Comparison of ENCODE assay signal across 10 cellular contexts in genomic region chr1:2279210-2279639, GRCh38. TPM values are rescaled to one million over a fixed set of nuclear protein-coding genes. Genes with fewer than 3 reads are reported as not detected.
DNase-seq lines count a peak whose midpoint lies in the region; ATAC-seq, FAIRE-seq and TF ChIP-seq lines count a peak whose summit lies in the region.
"Had no signal": no experiment of that assay in that cellular context is flagged by ENCODE, and none has a peak within 500 bp of the region (broad histone marks: within the 10 kb centered on the region; RNA-seq: fewer than 3 reads in every experiment).

No MANE protein-coding gene starts in this region.

- H3K79me2 ChIP-seq in H1 (ENCODE audit: control insufficient read depth in 1 of 2, insufficient read depth in 2 of 2, low read length in 2 of 2), result peaks cover 0 to 68% of the 10 kb centered on the region in 2 experiments; a peak in 3 of 4 replicates

- no peak overlapping the region for H3K56ac ChIP-seq in H1 (replicated peaks; ENCODE audit: insufficient read length, low read depth, low read length)

- no peak overlapping the region for H2BK20ac ChIP-seq in H1 (ENCODE audit: low read length)

- POLR2A ChIA-PET in H1 (lab: Charles Lee; ENCODE audit: partially characterized antibody), result no interaction called here

- H3K18ac ChIP-seq in H1 (ENCODE audit: extremely low read depth, low read length), result peak overlapping the region; percentile 83

- no peak overlapping the region for H2AFZ ChIP-seq in H1 (ENCODE audit: low read length)

- peaks cover 10 to 25% of the 10 kb centered on the region in 2 experiments for H4K20me1 ChIP-seq in H1 (replicated peaks in 1 of 2; ENCODE audit: control insufficient read depth in 1 of 2, insufficient read depth in 2 of 2, low read length in 2 of 2)

- peak; percentile 95 for FAIRE-seq in H1 (lab: Jason Lieb, UNC)

- 4% methylated on average over 11 of the region's 13 CpGs; no CpG with 5 or more reads in 1 of the 2 experiments for WGBS in H1 (ENCODE audit: extremely low coverage in 1 of 2, insufficient coverage in 1 of 2, insufficient read length in 1 of 2, insufficient replicate concordance in 2 of 2, low coverage in 1 of 2, low lambda C conversion rate in 2 of 2, missing lambda C conversion rate in 1 of 2), 2 experiments
- 2 to 9% methylated on average over 10 to 13 of the region's 13 CpGs for WGBS in lung, 2 donors

- peak in 1 of 2 experiments; percentile 91; a peak in 1 of 3 replicates for TF ChIP-seq EP300 in H1 (IDR thresholded peaks at IDR 0.05; ENCODE audit: borderline replicate concordance in 1 of 2, low read depth in 2 of 2, low read length in 2 of 2)

- H3K27ac ChIP-seq in H1 (ENCODE audit: low read depth, low read length), result peak overlapping the region; percentile 78; the same call in 1 of the 2 replicates
- H3K27ac ChIP-seq in lung (ENCODE audit: low read depth in 1 of 2, low read length in 1 of 2), result peak overlapping the region in 1 of 2 donors; percentile 89
- H3K27ac ChIP-seq in thoracic aorta, result peak overlapping the region; percentile 34 to 76

- H2BK12ac ChIP-seq in H1 (ENCODE audit: low read depth, low read length), result 0 out of 2 replicates have a peak overlapping the region, but pooled peaks have one; percentile 27

- H2BK5ac ChIP-seq in H1 (ENCODE audit: low read depth, low read length), result peak overlapping the region; percentile 94

- H3K27me3 ChIP-seq in MG63 (no peaks in the 10 kb centered on the region), H1 (replicated peaks in 1 of 4; ENCODE audit: control insufficient read depth in 3 of 4, extremely low read depth in 1 of 4, insufficient read depth in 3 of 4, low read length in 3 of 4) (no peaks in the 10 kb centered on the region), lung (ENCODE audit: control insufficient read depth, insufficient read depth) (no peaks in the 10 kb centered on the region), thoracic aorta (replicated peaks; ENCODE audit: insufficient read depth) (no peaks in the 10 kb centered on the region)

- H3K9me3 ChIP-seq in MG63, result no peaks in the 10 kb centered on the region
- H3K9me3 ChIP-seq in H1 (ENCODE audit: insufficient read depth in 2 of 2, low read depth in 1 of 2, low read length in 1 of 2), result no peaks in the 10 kb centered on the region
- no peaks in the 10 kb centered on the region for H3K9me3 ChIP-seq in lung (ENCODE audit: control insufficient read depth in 2 of 2, insufficient read depth in 1 of 2, low read length in 1 of 2)
- no peaks in the 10 kb centered on the region for H3K9me3 ChIP-seq in thoracic aorta

- H3K9me3 Mint-ChIP-seq in activated naive CD4-positive, alpha-beta T cell treated with anti-CD3 and anti-CD28 coated beads, Interleukin-2, amount 50 U/mL, for 72 hours, result no peaks in the 10 kb centered on the region
- H3K9me3 Mint-ChIP-seq: memory B cell had no signal

- peak overlapping the region; percentile 31 for H4K5ac ChIP-seq in H1 (ENCODE audit: insufficient read length, low read depth, low read length)

- H3K23ac ChIP-seq in H1 (ENCODE audit: insufficient read length), result no peak overlapping the region

- H3K36me3 Mint-ChIP-seq in activated naive CD4-positive, alpha-beta T cell treated with anti-CD3 and anti-CD28 coated beads, Interleukin-2, amount 50 U/mL, for 72 hours, result peaks cover 5 to 12% of the 10 kb centered on the region in 2 donors
- H3K36me3 Mint-ChIP-seq: memory B cell had no signal

- H3K4ac ChIP-seq in H1 (replicated peaks; ENCODE audit: insufficient read length, low read depth, low read length), result no peak overlapping the region

- H3K79me1 ChIP-seq in H1 (ENCODE audit: low read depth, low read length), result peaks cover 27% of the 10 kb centered on the region

- DNase-seq in MG63 (peak; percentile 55), H1 (ENCODE audit: low read depth in 1 of 2, low spot score in 2 of 2) (peak; percentile 88 to 93), lung (ENCODE audit: low spot score) (peak; percentile 66), thoracic aorta (ENCODE audit: low spot score) (no peak)
- DNase-seq in effector CD8-positive, alpha-beta T cell (lab: John Stamatoyannopoulos, UW), result no peak
- no peak for DNase-seq in activated naive CD4-positive, alpha-beta T cell treated with anti-CD3 and anti-CD28 coated beads, Interleukin-2, amount 50 U/mL, for 72 hours (ENCODE audit: low spot score in 2 of 2)
- DNase-seq in stimulated activated CD4-positive, alpha-beta T cell treated with anti-CD3 and anti-CD28 coated beads, Interleukin-15, amount 100 ng/mL, for 24 hours, result no peak
- DNase-seq: SIG-M5 had no signal

- peak overlapping the region; percentile 54 to 59 for H3K4me2 ChIP-seq in H1 (ENCODE audit: insufficient read depth in 1 of 2, low read depth in 2 of 2, low read length in 2 of 2)

- peak overlapping the region; percentile 85; the same call in 1 of the 2 replicates for H4K8ac ChIP-seq in H1 (ENCODE audit: extremely low read depth, insufficient read depth, low read length)

- H3K23me2 ChIP-seq in H1 (ENCODE audit: low read depth, low read length), result no peaks in the 10 kb centered on the region

- H3K14ac ChIP-seq in H1 (ENCODE audit: insufficient read length), result no peak overlapping the region

- 0 out of 2 replicates have a peak overlapping the region, but pooled peaks have one; percentile 83 for H2BK15ac ChIP-seq in H1 (ENCODE audit: low read length)

- peak overlapping the region in 1 of 4 experiments; percentile 45; a peak in 2 of 7 replicates for H3K9ac ChIP-seq in H1 (replicated peaks in 1 of 4; ENCODE audit: extremely low read depth in 1 of 4, low read depth in 3 of 4, low read length in 3 of 4)

- peaks cover 5 to 41% (median 30%) of the 10 kb centered on the region in 4 experiments for H3K4me1 ChIP-seq in H1 (replicated peaks in 1 of 4; ENCODE audit: control insufficient read depth in 3 of 4, insufficient read depth in 4 of 4, low read length in 3 of 4)
- peaks cover 22 to 62% of the 10 kb centered on the region in 2 donors for H3K4me1 ChIP-seq in lung (ENCODE audit: control insufficient read depth in 2 of 2, insufficient read depth in 2 of 2, low read length in 2 of 2)
- peaks cover 61 to 79% of the 10 kb centered on the region in 2 donors for H3K4me1 ChIP-seq in thoracic aorta (ENCODE audit: control insufficient read depth in 1 of 2, low read depth in 2 of 2)

- TF ChIP-seq POLR2A in H1 (IDR thresholded peaks at IDR 0.05; ENCODE audit: control extremely low read depth in 1 of 2, low read depth in 2 of 2, low read length in 2 of 2), result peak in 1 of 2 experiments; percentile 46; a peak in 1 of 3 replicates

- H3K36me3 ChIP-seq in MG63, result peaks cover 10% of the 10 kb centered on the region
- H3K36me3 ChIP-seq in H1 (ENCODE audit: control insufficient read depth in 2 of 4, insufficient read depth in 4 of 4, low read length in 3 of 4), result peaks cover 0 to 3% (median 0%) of the 10 kb centered on the region in 4 experiments; a peak in 1 of 8 replicates
- peaks cover 0 to 4% of the 10 kb centered on the region in 2 donors for H3K36me3 ChIP-seq in lung (ENCODE audit: control insufficient read depth in 2 of 2, insufficient read depth in 2 of 2, low read length in 2 of 2)
- H3K36me3 ChIP-seq in thoracic aorta, result no peaks in the 10 kb centered on the region

- no peak for TF ChIP-seq CTCF in H1 (IDR thresholded peaks at IDR 0.05; ENCODE audit: control extremely low read depth in 1 of 3, insufficient read depth in 1 of 3, low read depth in 1 of 3, low read length in 3 of 3)
- TF ChIP-seq CTCF in lung (IDR thresholded peaks at IDR 0.05; ENCODE audit: control extremely low read depth, extremely low read depth), result no peak
- no peak for TF ChIP-seq CTCF in thoracic aorta (IDR thresholded peaks at IDR 0.05)

- CTCF ChIA-PET in H1 (lab: Charles Lee; ENCODE audit: partially characterized antibody), result interaction anchor here (0.6 to 1.1 kb wide), 2 partner anchors 36 to 792 kb away, joined by 3 to 4 read pairs; no protein-coding TSS in a partner anchor

- H4K91ac ChIP-seq in H1 (replicated peaks; ENCODE audit: insufficient read length, low read length), result peak overlapping the region; percentile 84

- no peak overlapping the region for H3K4me3 ChIP-seq in MG63
- peak overlapping the region in 1 of 4 experiments; percentile 29; a peak in 1 of 8 replicates for H3K4me3 ChIP-seq in H1 (ENCODE audit: extremely low read depth in 1 of 4, insufficient read depth in 2 of 4, low read depth in 3 of 4, low read length in 4 of 4)
- no peak overlapping the region for H3K4me3 ChIP-seq in lung
- H3K4me3 ChIP-seq in thoracic aorta, result peak overlapping the region; percentile 43

- TF ChIP-seq RAD21 in H1 (IDR thresholded peaks at IDR 0.05 in 1 of 2, conservative IDR thresholded peaks at IDR 0.05 in 1 of 2; ENCODE audit: low read depth in 2 of 2, low read length in 2 of 2), result 0 out of 4 replicates have a peak, but pooled peaks of 1 of the 2 experiments have one; percentile 2

- H2AK5ac ChIP-seq in H1 (ENCODE audit: low read depth, low read length), result 0 out of 2 replicates have a peak overlapping the region, but pooled peaks have one; percentile 77

- H2BK120ac ChIP-seq in H1 (replicated peaks; ENCODE audit: low read depth, low read length), result no peak overlapping the region

- ATAC-seq in lung (ENCODE audit: insufficient read depth, low FRiP score), result no peak
- ATAC-seq in thoracic aorta (ENCODE audit: insufficient number of reproducible peaks, low FRiP score, low read depth), result peak; percentile 47
- no peak for ATAC-seq in activated naive CD4-positive, alpha-beta T cell treated with anti-CD3 and anti-CD28 coated beads, Interleukin-2, amount 50 U/mL, for 72 hours
- ATAC-seq: HCT116 had no signal

- peak overlapping the region in 1 of 2 donors; percentile 41 for H3K27ac Mint-ChIP-seq in activated naive CD4-positive, alpha-beta T cell treated with anti-CD3 and anti-CD28 coated beads, Interleukin-2, amount 50 U/mL, for 72 hours
- H3K27ac Mint-ChIP-seq: memory B cell had no signal

TF ChIP-seq in H1, 55 proteins besides CTCF, POLR2A, EP300 and RAD21 (continues in another document):
- peak; percentile 79; the same call in 1 of the 2 replicates for TF ChIP-seq GABPA (IDR thresholded peaks at IDR 0.05; ENCODE audit: borderline replicate concordance, insufficient read depth, low read length)

RNA-seq across cellular contexts. Expression of gene SKI, which starts 51.1 kb away (rescaled TPM):
- total RNA-seq in MG63 (2014; rRNA removed; shearing (Covaris generic); ENCODE audit: low replicate concordance), result 7.7 and 9.2 TPM in 2 replicates
- total RNA-seq in H1 (2021; fragmentation: NEBNext Ultra II Directional; extraction: Animal tissue kit (Norgen Biotek cat#: 25700)), result 80.2 and 87.6 TPM in 2 replicates
- 8.3 and 14.5 TPM in 2 replicates for polyA plus RNA-seq in H1 (2011; rRNA removed)
- 8.6 TPM for polyA plus RNA-seq in H1 (2011; cell fraction: cytosol; rRNA removed)
- 19.2 TPM for polyA plus RNA-seq in H1 (2011; cell fraction: nucleus; rRNA removed)
- 24.8 to 35.9 TPM (median 32.3 TPM) in 4 replicates for polyA plus RNA-seq in H1 (2012, experiment 1 of 2)
- 36.5 TPM for polyA plus RNA-seq in H1 (2012, experiment 2 of 2)
- 40.2 TPM for polyA plus RNA-seq in H1 (2013, experiment 1 of 2)
- polyA plus RNA-seq in H1 (2013, experiment 2 of 2), result 39.7 TPM
- 6.3 and 7.3 TPM in 2 replicates for polyA minus RNA-seq in H1 (2011; rRNA and poly(A)+ RNA removed)
- 30.0 TPM for polyA minus RNA-seq in H1 (2011; cell fraction: cytosol; rRNA and poly(A)+ RNA removed)
- polyA minus RNA-seq in H1 (2011; cell fraction: nucleus; rRNA and poly(A)+ RNA removed), result 27.1 TPM
- total RNA-seq in lung, result 10 to 100 TPM; 47.7 to 90.7 TPM
- 10 to 100 TPM; 17.1 to 33.8 TPM for polyA plus RNA-seq in lung
- 100 to 1,000 TPM; 135 to 138 TPM for total RNA-seq in thoracic aorta
- total RNA-seq in activated naive CD4-positive, alpha-beta T cell treated with anti-CD3 and anti-CD28 coated beads, Interleukin-2, amount 50 U/mL, for 72 hours, result 10 to 100 TPM; 26.6 to 43.8 TPM

Comparison
In these comparisons a context has a peak if more than half of its experiments do, and no peak if none do; other contexts are left out.
1. DNase-seq: peak in MG63 (single experiment), H1 (2 of 2) and lung (single experiment); none in thoracic aorta (single experiment), effector CD8-positive, alpha-beta T cell (single experiment), activated naive CD4-positive, alpha-beta T cell treated with anti-CD3 and anti-CD28 coated beads, Interleukin-2, amount 50 U/mL, for 72 hours (0 of 2) and stimulated activated CD4-positive, alpha-beta T cell treated with anti-CD3 and anti-CD28 coated beads, Interleukin-15, amount 100 ng/mL, for 24 hours (single experiment).